8 cellular contexts compared by ENCODE assay signal in genomic region chr6:11537229-11538048, GRCh38. TPM values are rescaled to one million over a fixed set of nuclear protein-coding genes. Genes with fewer than 3 reads are reported as not detected.
A peak's percentile ranks its signal among the peaks of the same experiment; 100 is the strongest.
DNase-seq lines count a peak whose midpoint lies in the region; ATAC-seq lines count a peak whose summit lies in the region.

TMEM170B (plus strand) TSS chr6:11537749; CDS start chr6:11538278, 529 bp downstream.

- peaks cover 18% of the 10 kb centered on the region for H3K27me3 Mint-ChIP-seq in activated T-cell treated with anti-CD3 and anti-CD28 coated beads, Interleukin-2, amount 50 U/mL, for 24 hours

- no peaks in the 10 kb centered on the region for H3K36me3 Mint-ChIP-seq in activated T-cell treated with anti-CD3 and anti-CD28 coated beads, Interleukin-2, amount 50 U/mL, for 24 hours (ENCODE audit: low read depth)

- H3K9me3 ChIP-seq in esophagus (ENCODE audit: control insufficient read depth in 2 of 2, insufficient read depth in 1 of 2, low read depth in 1 of 2, low read length in 1 of 2) (no peaks in the 10 kb centered on the region), muscle layer of duodenum (ENCODE audit: control insufficient read depth in 1 of 2, low read length in 2 of 2) (no peaks in the 10 kb centered on the region)

- H3K27ac Mint-ChIP-seq in activated T-cell treated with anti-CD3 and anti-CD28 coated beads, Interleukin-2, amount 50 U/mL, for 24 hours = peak within 1 kb of the TSS; percentile 50

- peaks cover 19% of the 10 kb centered on the region for H3K4me1 Mint-ChIP-seq in activated T-cell treated with anti-CD3 and anti-CD28 coated beads, Interleukin-2, amount 50 U/mL, for 24 hours (ENCODE audit: low read depth)

- peak; percentile 95 for ATAC-seq in GM21723 (IDR thresholded peaks at IDR 0.05; ENCODE audit: unreplicated experiment)

- WGBS in esophagus, 2 donors = 0 to 1% methylated on average over 70 to 110 of the region's 110 CpGs

- H3K9me3 Mint-ChIP-seq in activated T-cell treated with anti-CD3 and anti-CD28 coated beads, Interleukin-2, amount 50 U/mL, for 24 hours = no peaks in the 10 kb centered on the region

- H3K4me3 Mint-ChIP-seq in activated T-cell treated with anti-CD3 and anti-CD28 coated beads, Interleukin-2, amount 50 U/mL, for 24 hours = peak within 1 kb of the TSS; percentile 80

- H3K27ac ChIP-seq in esophagus (ENCODE audit: low read depth in 2 of 2, low read length in 1 of 2) (peak within 1 kb of the TSS; percentile 34 to 57), muscle layer of duodenum (ENCODE audit: low read length) (peak within 1 kb of the TSS; percentile 33)

- DNase-seq in DMS53 treated with DMSO at 0.1 percent for 48 hours (lab: John Stamatoyannopoulos, UW; ENCODE audit: unreplicated experiment) = peak; percentile 86
- peak; percentile 92 for DNase-seq in Jurkat, Clone E6-1 (ENCODE audit: low read depth, low spot score)
- DNase-seq in OCI-M2 (lab: John Stamatoyannopoulos, UW; ENCODE audit: unreplicated experiment) = peak; percentile 63
- peak; percentile 97 for DNase-seq in activated T-cell treated with anti-CD3 and anti-CD28 coated beads, Interleukin-2, amount 50 U/mL, for 24 hours
- peak; percentile 91 for DNase-seq in stimulated activated CD8-positive, alpha-beta memory T cell treated with anti-CD3 and anti-CD28 coated beads, Interleukin-7, amount 100 ng/mL, for 24 hours (ENCODE audit: low read depth)

- H3K4me3 ChIP-seq in Jurkat, Clone E6-1 (ENCODE audit: low read length) = peak within 1 kb of the TSS; percentile 75
- H3K4me3 ChIP-seq in esophagus (ENCODE audit: low read depth in 1 of 2, low read length in 2 of 2) = peak within 1 kb of the TSS; percentile 77 to 80
- peak within 1 kb of the TSS; percentile 75 to 85 for H3K4me3 ChIP-seq in muscle layer of duodenum (ENCODE audit: low read depth in 1 of 2, low read length in 2 of 2)

- H3K36me3 ChIP-seq in esophagus (ENCODE audit: control insufficient read depth in 2 of 2, insufficient read depth in 2 of 2, low read length in 1 of 2) = no peaks in the 10 kb centered on the region
- no peaks in the 10 kb centered on the region for H3K36me3 ChIP-seq in muscle layer of duodenum (ENCODE audit: control insufficient read depth in 1 of 2, insufficient read depth in 2 of 2, low read length in 2 of 2)

- H3K4me1 ChIP-seq in esophagus (ENCODE audit: control insufficient read depth in 2 of 2, insufficient read depth in 2 of 2, low read length in 1 of 2) (no peaks in the 10 kb centered on the region), muscle layer of duodenum (ENCODE audit: control insufficient read depth in 1 of 2, insufficient read depth in 2 of 2, low read length in 2 of 2) (peaks cover 0 to 4% of the 10 kb centered on the region in 2 donors)

- H3K27me3 ChIP-seq in esophagus (ENCODE audit: control insufficient read depth in 1 of 2, insufficient read depth in 2 of 2, low read length in 2 of 2) (no peaks in the 10 kb centered on the region), muscle layer of duodenum (ENCODE audit: low read depth, low read length) (no peaks in the 10 kb centered on the region)

RNA-seq across cellular contexts. Expression of gene TMEM170B, which starts in this region (rescaled TPM):
- 4.2 TPM for polyA plus RNA-seq in Jurkat, Clone E6-1 (2012; ENCODE audit: insufficient read depth, insufficient read length)
- polyA plus RNA-seq in esophagus = under 1 TPM; 0.22 to 0.41 TPM

Comparison
In these comparisons a context has a peak if more than half of its experiments do, and no peak if none do; other contexts are left out.
1. Peak in every context shown above with its lines: DNase-seq, ATAC-seq, H3K4me3 ChIP-seq and H3K27ac ChIP-seq.